Comparison of ENCODE assay signal across 1 cellular context in the genomic region with DNA sequence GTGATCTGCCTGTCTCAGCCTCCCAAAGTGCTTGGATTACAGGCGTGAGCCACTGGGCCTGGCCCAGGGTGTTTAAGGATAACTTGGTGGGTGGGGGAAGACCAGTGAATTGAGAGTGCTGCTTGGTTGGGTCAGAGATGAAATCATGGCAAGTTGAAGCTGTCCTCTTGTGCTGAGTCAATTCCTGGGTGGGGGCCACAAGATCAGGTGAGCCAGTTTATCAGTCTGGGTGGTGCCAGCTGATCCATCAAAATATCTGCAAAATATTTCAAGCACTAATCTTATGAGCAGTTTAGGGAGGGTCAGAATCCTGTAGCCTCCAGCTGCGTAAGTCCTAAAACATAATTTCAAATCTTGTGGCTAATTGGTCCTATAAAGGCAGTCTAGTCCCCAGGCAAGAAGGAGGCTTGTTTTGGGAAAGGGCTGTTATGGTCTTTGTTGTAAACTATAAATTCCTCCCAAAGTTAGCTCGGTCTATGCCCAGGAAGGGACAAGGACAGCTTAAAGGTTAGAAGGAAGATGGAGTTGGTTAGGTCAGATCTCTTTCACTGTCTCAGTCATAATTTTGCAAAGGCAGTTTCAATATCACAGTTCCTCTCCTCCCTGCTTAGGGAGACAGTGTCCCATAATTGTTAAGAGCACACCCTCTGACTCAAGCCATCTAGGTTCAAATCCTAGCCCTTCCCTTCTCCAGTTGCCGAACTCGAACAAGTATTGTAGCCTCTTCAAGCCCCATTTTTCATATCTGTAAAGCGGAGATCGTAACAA.
TF ChIP-seq lines count a peak whose summit lies in the region.

No MANE protein-coding gene starts in this region.

TF ChIP-seq in SK-N-SH, 30 proteins besides CTCF, POLR2A, EP300 and RAD21:
- TF ChIP-seq TCF12 (IDR thresholded peaks at IDR 0.05): no peak
- TF ChIP-seq RCOR1 (IDR thresholded peaks at IDR 0.05; ENCODE audit: low read length): no peak
- no peak for TF ChIP-seq CHD2 (IDR thresholded peaks at IDR 0.05; ENCODE audit: low read length, partially characterized antibody)
- TF ChIP-seq GATA2 (CRISPR knock-in tag; IDR thresholded peaks at IDR 0.05): no peak
- no peak for TF ChIP-seq SMC3 (IDR thresholded peaks at IDR 0.05; ENCODE audit: low read depth, low read length)
- TF ChIP-seq, protein P1, sequence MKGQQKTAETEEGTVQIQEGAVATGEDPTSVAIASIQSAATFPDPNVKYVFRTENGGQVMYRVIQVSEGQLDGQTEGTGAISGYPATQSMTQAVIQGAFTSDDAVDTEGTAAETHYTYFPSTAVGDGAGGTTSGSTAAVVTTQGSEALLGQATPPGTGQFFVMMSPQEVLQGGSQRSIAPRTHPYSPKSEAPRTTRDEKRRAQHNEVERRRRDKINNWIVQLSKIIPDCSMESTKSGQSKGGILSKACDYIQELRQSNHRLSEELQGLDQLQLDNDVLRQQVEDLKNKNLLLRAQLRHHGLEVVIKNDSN (IDR thresholded peaks at IDR 0.05; ENCODE audit: borderline replicate concordance, low read depth): no peak
- no peak for TF ChIP-seq RXRA (IDR thresholded peaks at IDR 0.05; ENCODE audit: borderline replicate concordance, low read depth)
- TF ChIP-seq TEAD4 (IDR thresholded peaks at IDR 0.05; ENCODE audit: borderline replicate concordance, insufficient read depth): no peak
- TF ChIP-seq, protein P2, sequence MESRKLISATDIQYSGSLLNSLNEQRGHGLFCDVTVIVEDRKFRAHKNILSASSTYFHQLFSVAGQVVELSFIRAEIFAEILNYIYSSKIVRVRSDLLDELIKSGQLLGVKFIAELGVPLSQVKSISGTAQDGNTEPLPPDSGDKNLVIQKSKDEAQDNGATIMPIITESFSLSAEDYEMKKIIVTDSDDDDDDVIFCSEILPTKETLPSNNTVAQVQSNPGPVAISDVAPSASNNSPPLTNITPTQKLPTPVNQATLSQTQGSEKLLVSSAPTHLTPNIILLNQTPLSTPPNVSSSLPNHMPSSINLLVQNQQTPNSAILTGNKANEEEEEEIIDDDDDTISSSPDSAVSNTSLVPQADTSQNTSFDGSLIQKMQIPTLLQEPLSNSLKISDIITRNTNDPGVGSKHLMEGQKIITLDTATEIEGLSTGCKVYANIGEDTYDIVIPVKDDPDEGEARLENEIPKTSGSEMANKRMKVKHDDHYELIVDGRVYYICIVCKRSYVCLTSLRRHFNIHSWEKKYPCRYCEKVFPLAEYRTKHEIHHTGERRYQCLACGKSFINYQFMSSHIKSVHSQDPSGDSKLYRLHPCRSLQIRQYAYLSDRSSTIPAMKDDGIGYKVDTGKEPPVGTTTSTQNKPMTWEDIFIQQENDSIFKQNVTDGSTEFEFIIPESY (IDR thresholded peaks at IDR 0.05; ENCODE audit: borderline replicate concordance, low read depth): no peak
- TF ChIP-seq, protein P3, sequence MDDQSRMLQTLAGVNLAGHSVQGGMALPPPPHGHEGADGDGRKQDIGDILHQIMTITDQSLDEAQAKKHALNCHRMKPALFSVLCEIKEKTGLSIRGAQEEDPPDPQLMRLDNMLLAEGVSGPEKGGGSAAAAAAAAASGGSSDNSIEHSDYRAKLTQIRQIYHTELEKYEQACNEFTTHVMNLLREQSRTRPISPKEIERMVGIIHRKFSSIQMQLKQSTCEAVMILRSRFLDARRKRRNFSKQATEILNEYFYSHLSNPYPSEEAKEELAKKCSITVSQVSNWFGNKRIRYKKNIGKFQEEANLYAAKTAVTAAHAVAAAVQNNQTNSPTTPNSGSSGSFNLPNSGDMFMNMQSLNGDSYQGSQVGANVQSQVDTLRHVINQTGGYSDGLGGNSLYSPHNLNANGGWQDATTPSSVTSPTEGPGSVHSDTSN (IDR thresholded peaks at IDR 0.05): no peak
- TF ChIP-seq FOXJ3 (CRISPR knock-in tag; IDR thresholded peaks at IDR 0.05): no peak
- TF ChIP-seq, protein P4, sequence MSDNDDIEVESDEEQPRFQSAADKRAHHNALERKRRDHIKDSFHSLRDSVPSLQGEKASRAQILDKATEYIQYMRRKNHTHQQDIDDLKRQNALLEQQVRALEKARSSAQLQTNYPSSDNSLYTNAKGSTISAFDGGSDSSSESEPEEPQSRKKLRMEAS (IDR thresholded peaks at IDR 0.05; ENCODE audit: low read depth): no peak
- no peak for TF ChIP-seq SIN3A (IDR thresholded peaks at IDR 0.05; ENCODE audit: borderline replicate concordance, low read depth, low read length)
- no peak for TF ChIP-seq FOSL2 (IDR thresholded peaks at IDR 0.05; ENCODE audit: borderline replicate concordance, low read depth)
- TF ChIP-seq, protein P5, sequence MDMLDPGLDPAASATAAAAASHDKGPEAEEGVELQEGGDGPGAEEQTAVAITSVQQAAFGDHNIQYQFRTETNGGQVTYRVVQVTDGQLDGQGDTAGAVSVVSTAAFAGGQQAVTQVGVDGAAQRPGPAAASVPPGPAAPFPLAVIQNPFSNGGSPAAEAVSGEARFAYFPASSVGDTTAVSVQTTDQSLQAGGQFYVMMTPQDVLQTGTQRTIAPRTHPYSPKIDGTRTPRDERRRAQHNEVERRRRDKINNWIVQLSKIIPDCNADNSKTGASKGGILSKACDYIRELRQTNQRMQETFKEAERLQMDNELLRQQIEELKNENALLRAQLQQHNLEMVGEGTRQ (IDR thresholded peaks at IDR 0.05; ENCODE audit: borderline replicate concordance, low read depth, low read length): no peak
- TF ChIP-seq YY1 (IDR thresholded peaks at IDR 0.05; ENCODE audit: low read depth): no peak
- no peak for TF ChIP-seq MXI1 (IDR thresholded peaks at IDR 0.05; ENCODE audit: low read depth, low read length)
